27 cellular contexts compared by ENCODE assay signal in genomic region chr2:230695551-230695950, GRCh38.
"Had no signal": no experiment of that assay in that cellular context is flagged by ENCODE, and none has a peak within 500 bp of the region (broad histone marks: within the 10 kb centered on the region; RNA-seq: fewer than 3 reads in every experiment).

No MANE protein-coding gene starts in this region.

- H3K27ac Mint-ChIP-seq: activated CD4-positive, alpha-beta memory T cell treated with anti-CD3 and anti-CD28 coated beads for 36 hours; activated CD4-positive, alpha-beta T cell treated with anti-CD3 and anti-CD28 coated beads for 36 hours; activated CD4-positive, alpha-beta T cell treated with anti-CD3 and anti-CD28 coated beads, Interleukin-2, amount 10 ng/mL, durations not matched to agents 24 days and 14 days; activated CD8-positive, alpha-beta T cell treated with anti-CD3 and anti-CD28 coated beads, Interleukin-2, amount 10 ng/mL, durations not matched to agents 7 days and 5 days; activated naive CD8-positive, alpha-beta T cell; activated T-helper 17 cell treated with anti-CD3 and anti-CD28 coated beads, Interleukin-2, amount 50 U/mL, for 72 hours; dendritic cell treated with granulocyte-macrophage colony-stimulating factor and Interleukin-4, amounts not matched to agents 40 ng/mL and 50 ng/mL, for 4 days; endodermal cell had no signal

- DNase-seq: activated CD4-positive, alpha-beta memory T cell treated with anti-CD3 and anti-CD28 coated beads for 36 hours; activated CD4-positive, alpha-beta T cell treated with anti-CD3 and anti-CD28 coated beads for 36 hours; activated CD4-positive, alpha-beta T cell treated with anti-CD3 and anti-CD28 coated beads, Interleukin-2, amount 10 ng/mL, durations not matched to agents 24 days and 14 days; activated CD4-positive, CD25-positive, alpha-beta regulatory T cell; activated CD4-positive, CD25-positive, alpha-beta regulatory T cell treated with anti-CD3 and anti-CD28 coated beads, Interleukin-2, amount 50 U/mL, for 72 hours; activated CD8-positive, alpha-beta T cell treated with anti-CD3 and anti-CD28 coated beads, Interleukin-2, amount 10 ng/mL, durations not matched to agents 7 days and 5 days; activated effector memory CD4-positive, alpha-beta T cell treated with Interleukin-2 at 50 U/mL for 16 hours; activated gamma-delta T cell treated with Interleukin-2 at 50 U/mL for 16 hours; activated naive CD4-positive, alpha-beta T cell treated with anti-CD3 and anti-CD28 coated beads, Interleukin-2, amount 50 U/mL, for 16 hours; activated naive CD4-positive, alpha-beta T cell treated with Interleukin-2 at 50 U/mL for 16 hours; activated T-cell treated with anti-CD3 and anti-CD28 coated beads, Interleukin-2, amount 50 U/mL, for 4 hours; amniotic stem cell; anterior cingulate cortex; brain microvascular endothelial cell; dorsolateral prefrontal cortex; effector memory CD4-positive, alpha-beta T cell; endodermal cell; erythroblast; foreskin melanocyte; T-helper 2 cell had no signal

- H3K27ac ChIP-seq: brain microvascular endothelial cell, coronary artery, dorsolateral prefrontal cortex, esophagus muscularis mucosa, gastroesophageal sphincter had no signal

- H3K36me3 Mint-ChIP-seq: activated CD4-positive, alpha-beta memory T cell treated with anti-CD3 and anti-CD28 coated beads for 36 hours; activated naive CD8-positive, alpha-beta T cell had no signal

- H3K4me3 ChIP-seq: coronary artery, dorsolateral prefrontal cortex, esophagus muscularis mucosa, gastroesophageal sphincter had no signal

- H3K9me3 Mint-ChIP-seq: activated CD4-positive, alpha-beta memory T cell treated with anti-CD3 and anti-CD28 coated beads for 36 hours; activated CD4-positive, alpha-beta T cell treated with anti-CD3 and anti-CD28 coated beads, Interleukin-2, amount 10 ng/mL, durations not matched to agents 24 days and 14 days; activated T-cell treated with anti-CD3 and anti-CD28 coated beads, Interleukin-2, amount 50 U/mL, for 4 hours; activated T-helper 17 cell treated with anti-CD3 and anti-CD28 coated beads, Interleukin-2, amount 50 U/mL, for 72 hours; central memory CD8-positive, alpha-beta T cell; dendritic cell treated with granulocyte-macrophage colony-stimulating factor and Interleukin-4, amounts not matched to agents 40 ng/mL and 50 ng/mL, for 4 days; endodermal cell had no signal

- H3K27me3 Mint-ChIP-seq: activated CD4-positive, alpha-beta memory T cell treated with anti-CD3 and anti-CD28 coated beads for 36 hours; activated CD4-positive, alpha-beta T cell treated with anti-CD3 and anti-CD28 coated beads for 36 hours; activated CD4-positive, alpha-beta T cell treated with anti-CD3 and anti-CD28 coated beads, Interleukin-2, amount 10 ng/mL, durations not matched to agents 24 days and 14 days; activated naive CD8-positive, alpha-beta T cell; activated T-helper 17 cell treated with anti-CD3 and anti-CD28 coated beads, Interleukin-2, amount 50 U/mL, for 72 hours; central memory CD8-positive, alpha-beta T cell; dendritic cell treated with granulocyte-macrophage colony-stimulating factor and Interleukin-4, amounts not matched to agents 40 ng/mL and 50 ng/mL, for 4 days had no signal

- H3K4me1 ChIP-seq: gastroesophageal sphincter had no signal

- H3K27me3 ChIP-seq: brain microvascular endothelial cell, dorsolateral prefrontal cortex, esophagus muscularis mucosa, gastroesophageal sphincter had no signal

- ATAC-seq: activated CD4-positive, alpha-beta T cell treated with anti-CD3 and anti-CD28 coated beads for 36 hours; activated CD8-positive, alpha-beta T cell treated with anti-CD3 and anti-CD28 coated beads, Interleukin-2, amount 10 ng/mL, durations not matched to agents 7 days and 5 days; activated T-cell treated with anti-CD3 and anti-CD28 coated beads, Interleukin-2, amount 50 U/mL, for 4 hours; activated T-helper 17 cell treated with anti-CD3 and anti-CD28 coated beads, Interleukin-2, amount 50 U/mL, for 72 hours; gastroesophageal sphincter had no signal

- H3K9me3 ChIP-seq: esophagus muscularis mucosa, gastroesophageal sphincter had no signal

- H3K36me3 ChIP-seq: brain microvascular endothelial cell, esophagus muscularis mucosa, gastroesophageal sphincter had no signal

- H3K4me3 Mint-ChIP-seq: activated CD4-positive, alpha-beta memory T cell treated with anti-CD3 and anti-CD28 coated beads for 36 hours; activated CD4-positive, alpha-beta T cell treated with anti-CD3 and anti-CD28 coated beads for 36 hours; activated CD4-positive, alpha-beta T cell treated with anti-CD3 and anti-CD28 coated beads, Interleukin-2, amount 10 ng/mL, durations not matched to agents 24 days and 14 days; activated CD8-positive, alpha-beta T cell treated with anti-CD3 and anti-CD28 coated beads, Interleukin-2, amount 10 ng/mL, durations not matched to agents 7 days and 5 days; activated naive CD8-positive, alpha-beta T cell; activated T-cell treated with anti-CD3 and anti-CD28 coated beads, Interleukin-2, amount 50 U/mL, for 4 hours; activated T-helper 17 cell treated with anti-CD3 and anti-CD28 coated beads, Interleukin-2, amount 50 U/mL, for 72 hours; central memory CD8-positive, alpha-beta T cell; dendritic cell treated with granulocyte-macrophage colony-stimulating factor and Interleukin-4, amounts not matched to agents 40 ng/mL and 50 ng/mL, for 4 days; endodermal cell had no signal

- H3K4me1 Mint-ChIP-seq: activated T-helper 17 cell treated with anti-CD3 and anti-CD28 coated beads, Interleukin-2, amount 50 U/mL, for 72 hours; central memory CD8-positive, alpha-beta T cell had no signal
